In the genomic region with DNA sequence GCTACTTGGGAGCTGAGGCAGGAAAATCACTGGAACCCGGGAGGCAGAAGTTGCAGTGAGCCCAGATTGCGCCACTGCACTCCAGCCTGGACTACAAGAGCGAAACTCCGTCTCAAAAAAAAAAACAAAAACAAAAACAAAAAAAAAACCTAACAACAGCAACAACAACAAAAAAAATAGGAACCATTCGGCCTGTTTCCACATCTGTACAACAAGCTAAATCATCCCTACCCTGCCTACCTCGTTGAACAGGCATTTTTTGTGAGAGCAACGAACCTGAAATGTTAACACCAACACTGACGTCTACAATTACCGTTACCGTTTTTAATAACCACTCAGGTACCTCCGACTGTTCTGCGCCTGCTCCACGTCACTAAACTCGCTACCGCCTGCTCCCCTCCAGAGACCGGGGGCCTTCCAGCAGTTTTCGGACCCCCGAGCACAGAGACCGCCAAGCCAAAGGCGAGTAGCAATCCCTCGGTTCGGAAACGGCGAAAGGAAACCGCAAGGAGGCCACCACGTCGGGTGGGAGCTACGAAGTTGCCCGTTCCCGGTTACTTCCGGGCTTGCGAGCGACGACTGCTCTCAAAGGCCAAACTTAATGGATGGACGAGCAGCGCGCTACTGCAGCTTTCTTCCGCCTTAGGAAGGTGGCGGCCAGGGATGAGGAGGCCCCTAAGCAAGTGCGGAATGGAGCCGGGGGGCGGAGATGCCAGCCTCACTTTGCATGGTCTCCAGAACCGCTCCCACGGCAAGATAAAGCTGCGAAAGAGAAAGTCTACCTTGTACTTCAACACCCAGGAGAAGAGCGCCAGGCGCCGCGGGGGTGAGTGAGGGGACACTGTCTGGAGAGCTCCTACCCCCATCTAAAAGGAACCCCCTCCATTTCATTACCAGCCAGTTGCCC, we compare ENCODE assay signal across 8 cellular contexts. TPM values are rescaled to one million over a fixed set of nuclear protein-coding genes. Genes with fewer than 3 reads are reported as not detected.
DNase-seq lines count a peak whose midpoint lies in the region; TF ChIP-seq lines count a peak whose summit lies in the region.

PIGB (plus strand) TSS at position 635 of the 907 bp plus-strand sequence; CDS start at position 664, 29 bp downstream.
PIGBOS1 (minus strand) TSS at position 536 of the 907 bp plus-strand sequence. CDS start 1,331 bp downstream, outside the sequence.

- peak; percentile 89 for DNase-seq in EL
- peak; percentile 40 for DNase-seq in GOT3 (lab: John Stamatoyannopoulos, UW)
- DNase-seq in LHCN-M2 (ENCODE audit: low read depth) = peak; percentile 87
- DNase-seq in RWPE1 (ENCODE audit: low spot score) = peak; percentile 80
- DNase-seq in activated T-helper 2 cell treated with anti-CD3 and anti-CD28 coated beads, Interferon-gamma antibody, Interleukin-2, Interleukin-4, amounts not matched to agents 10 μg/mL and 5 μg/mL and 100 μg/mL, durations not matched to agents 14 hours and 24 hours and 36 hours (ENCODE audit: low spot score) = peak; percentile 82
- DNase-seq in fibroblast of the aortic adventitia (ENCODE audit: low read depth) = peak; percentile 92
- peak; percentile 77 for DNase-seq in nephron progenitor cell

- POLR2A ChIA-PET in RWPE1 (lab: Yijun Ruan, JAX; ENCODE audit: low non-redundant PET) = interaction anchor here (0.6 to 0.8 kb wide), 2 partner anchors 88 to 309 kb away, joined by 3 to 4 read pairs; no protein-coding TSS in a partner anchor

- H3K36me3 Mint-ChIP-seq in activated T-helper 2 cell treated with anti-CD3 and anti-CD28 coated beads, Interferon-gamma antibody, Interleukin-2, Interleukin-4, amounts not matched to agents 10 μg/mL and 5 μg/mL and 100 μg/mL, durations not matched to agents 14 hours and 24 hours and 36 hours (ENCODE audit: low read depth) = peaks cover 51% of the 10 kb centered on the region
- H3K36me3 Mint-ChIP-seq in nephron progenitor cell (ENCODE audit: low read depth) = peaks cover 29% of the 10 kb centered on the region
- H3K36me3 Mint-ChIP-seq in stimulated activated naive CD8-positive, alpha-beta T cell treated with anti-CD3 and anti-CD28 coated beads, Interleukin-15, Interleukin-2, amounts not matched to agents 100 ng/mL and 50 ng/mL, for 24 hours (ENCODE audit: low read depth) = peaks cover 35% of the 10 kb centered on the region

- CTCF ChIA-PET in RWPE1 (lab: Yijun Ruan, JAX) = interaction anchor here (0.6 to 0.8 kb wide), 5 partner anchors 35 to 586 kb away, joined by 3 to 4 read pairs (median 3); partner anchors contain the start of gene RSL24D1

- peak within 1 kb of the TSS; percentile 91 for H3K4me3 ChIP-seq in fibroblast of the aortic adventitia (ENCODE audit: low read depth, low read length)

- TF ChIP-seq CTCF in RWPE1 (conservative IDR thresholded peaks at IDR 0.05; ENCODE audit: low read depth) (no peak), fibroblast of the aortic adventitia (IDR thresholded peaks at IDR 0.05; ENCODE audit: insufficient read depth, low read length) (peak; percentile 20), nephron progenitor cell (IDR thresholded peaks at IDR 0.05) (no peak)

- H3K27me3 Mint-ChIP-seq in activated T-helper 2 cell treated with anti-CD3 and anti-CD28 coated beads, Interferon-gamma antibody, Interleukin-2, Interleukin-4, amounts not matched to agents 10 μg/mL and 5 μg/mL and 100 μg/mL, durations not matched to agents 14 hours and 24 hours and 36 hours (ENCODE audit: low read depth) = no peaks in the 10 kb centered on the region
- peaks cover 3% of the 10 kb centered on the region for H3K27me3 Mint-ChIP-seq in nephron progenitor cell (ENCODE audit: low read depth, poor library complexity)
- no peaks in the 10 kb centered on the region for H3K27me3 Mint-ChIP-seq in stimulated activated naive CD8-positive, alpha-beta T cell treated with anti-CD3 and anti-CD28 coated beads, Interleukin-15, Interleukin-2, amounts not matched to agents 100 ng/mL and 50 ng/mL, for 24 hours

- intact Hi-C loops in activated T-helper 2 cell treated with anti-CD3 and anti-CD28 coated beads, Interferon-gamma antibody, Interleukin-2, Interleukin-4, amounts not matched to agents 10 μg/mL and 5 μg/mL and 100 μg/mL, durations not matched to agents 14 hours and 24 hours and 36 hours (cut with micrococcal nuclease) = loop anchor here (1.0 to 5.0 kb wide), 6 partner anchors 28 to 178 kb away; partner anchors contain the start of genes CCPG1 and PIERCE2

- H3K4me3 Mint-ChIP-seq in activated T-helper 2 cell treated with anti-CD3 and anti-CD28 coated beads, Interferon-gamma antibody, Interleukin-2, Interleukin-4, amounts not matched to agents 10 μg/mL and 5 μg/mL and 100 μg/mL, durations not matched to agents 14 hours and 24 hours and 36 hours (ENCODE audit: low read depth) = peak within 1 kb of the TSS; percentile 100
- peak within 1 kb of the TSS; percentile 99 for H3K4me3 Mint-ChIP-seq in nephron progenitor cell
- peak within 1 kb of the TSS; percentile 95 for H3K4me3 Mint-ChIP-seq in stimulated activated naive CD8-positive, alpha-beta T cell treated with anti-CD3 and anti-CD28 coated beads, Interleukin-15, Interleukin-2, amounts not matched to agents 100 ng/mL and 50 ng/mL, for 24 hours

- peak within 1 kb of the TSS; percentile 86 for H3K27ac ChIP-seq in RWPE1

- no peaks in the 10 kb centered on the region for H3K9me3 Mint-ChIP-seq in activated T-helper 2 cell treated with anti-CD3 and anti-CD28 coated beads, Interferon-gamma antibody, Interleukin-2, Interleukin-4, amounts not matched to agents 10 μg/mL and 5 μg/mL and 100 μg/mL, durations not matched to agents 14 hours and 24 hours and 36 hours
- no peaks in the 10 kb centered on the region for H3K9me3 Mint-ChIP-seq in nephron progenitor cell
- H3K9me3 Mint-ChIP-seq in stimulated activated naive CD8-positive, alpha-beta T cell treated with anti-CD3 and anti-CD28 coated beads, Interleukin-15, Interleukin-2, amounts not matched to agents 100 ng/mL and 50 ng/mL, for 24 hours = no peaks in the 10 kb centered on the region

- H3K4me1 Mint-ChIP-seq in activated T-helper 2 cell treated with anti-CD3 and anti-CD28 coated beads, Interferon-gamma antibody, Interleukin-2, Interleukin-4, amounts not matched to agents 10 μg/mL and 5 μg/mL and 100 μg/mL, durations not matched to agents 14 hours and 24 hours and 36 hours (ENCODE audit: low read depth) = peaks cover 52% of the 10 kb centered on the region
- H3K4me1 Mint-ChIP-seq in nephron progenitor cell = peaks cover 23% of the 10 kb centered on the region
- peaks cover 75% of the 10 kb centered on the region for H3K4me1 Mint-ChIP-seq in stimulated activated naive CD8-positive, alpha-beta T cell treated with anti-CD3 and anti-CD28 coated beads, Interleukin-15, Interleukin-2, amounts not matched to agents 100 ng/mL and 50 ng/mL, for 24 hours (ENCODE audit: low read depth)

- peak within 1 kb of the TSS; percentile 98 for H3K27ac Mint-ChIP-seq in activated T-helper 2 cell treated with anti-CD3 and anti-CD28 coated beads, Interferon-gamma antibody, Interleukin-2, Interleukin-4, amounts not matched to agents 10 μg/mL and 5 μg/mL and 100 μg/mL, durations not matched to agents 14 hours and 24 hours and 36 hours
- H3K27ac Mint-ChIP-seq in nephron progenitor cell = peak within 1 kb of the TSS; percentile 98
- peak within 1 kb of the TSS; percentile 98 for H3K27ac Mint-ChIP-seq in stimulated activated naive CD8-positive, alpha-beta T cell treated with anti-CD3 and anti-CD28 coated beads, Interleukin-15, Interleukin-2, amounts not matched to agents 100 ng/mL and 50 ng/mL, for 24 hours

RNA-seq across cellular contexts. Expression of gene PIGB, which starts in this region (rescaled TPM):
- total RNA-seq in LHCN-M2 (2014; rRNA removed) (12.9 and 19.7 TPM in 2 replicates), fibroblast of the aortic adventitia (ENCODE audit: low replicate concordance) (2.9 and 19.6 TPM in 2 replicates)
- polyA plus RNA-seq in LHCN-M2 (2012) = 7.7 TPM
- total RNA-seq in activated T-helper 2 cell treated with anti-CD3 and anti-CD28 coated beads, Interferon-gamma antibody, Interleukin-2, Interleukin-4, amounts not matched to agents 10 μg/mL and 5 μg/mL and 100 μg/mL, durations not matched to agents 14 hours and 24 hours and 36 hours = 19.7 and 21.0 TPM in 2 replicates

RNA-seq across cellular contexts. Expression of gene PIGBOS1, which starts in this region (rescaled TPM):
- total RNA-seq in LHCN-M2 (2014; rRNA removed) (7.0 and 15.0 TPM in 2 replicates), fibroblast of the aortic adventitia (ENCODE audit: low replicate concordance) (9.5 and 10.9 TPM in 2 replicates)
- polyA plus RNA-seq in LHCN-M2 (2012) = 8.0 TPM
- total RNA-seq in activated T-helper 2 cell treated with anti-CD3 and anti-CD28 coated beads, Interferon-gamma antibody, Interleukin-2, Interleukin-4, amounts not matched to agents 10 μg/mL and 5 μg/mL and 100 μg/mL, durations not matched to agents 14 hours and 24 hours and 36 hours = 9.5 and 12.3 TPM in 2 replicates

Comparison
In these comparisons a context has a peak if more than half of its experiments do, and no peak if none do; other contexts are left out.
1. Peak in every context shown above with its lines: DNase-seq, H3K4me3 ChIP-seq and H3K27ac ChIP-seq.
2. DNase-seq: peak in every context shown above with its lines; median percentile 92 in fibroblast of the aortic adventitia; 89 in EL; 87 in LHCN-M2; 82 in activated T-helper 2 cell treated with anti-CD3 and anti-CD28 coated beads, Interferon-gamma antibody, Interleukin-2, Interleukin-4, amounts not matched to agents 10 μg/mL and 5 μg/mL and 100 μg/mL, durations not matched to agents 14 hours and 24 hours and 36 hours; 80 in RWPE1; 77 in nephron progenitor cell; 40 in GOT3.